8 cellular contexts compared by ENCODE assay signal in the genomic region with DNA sequence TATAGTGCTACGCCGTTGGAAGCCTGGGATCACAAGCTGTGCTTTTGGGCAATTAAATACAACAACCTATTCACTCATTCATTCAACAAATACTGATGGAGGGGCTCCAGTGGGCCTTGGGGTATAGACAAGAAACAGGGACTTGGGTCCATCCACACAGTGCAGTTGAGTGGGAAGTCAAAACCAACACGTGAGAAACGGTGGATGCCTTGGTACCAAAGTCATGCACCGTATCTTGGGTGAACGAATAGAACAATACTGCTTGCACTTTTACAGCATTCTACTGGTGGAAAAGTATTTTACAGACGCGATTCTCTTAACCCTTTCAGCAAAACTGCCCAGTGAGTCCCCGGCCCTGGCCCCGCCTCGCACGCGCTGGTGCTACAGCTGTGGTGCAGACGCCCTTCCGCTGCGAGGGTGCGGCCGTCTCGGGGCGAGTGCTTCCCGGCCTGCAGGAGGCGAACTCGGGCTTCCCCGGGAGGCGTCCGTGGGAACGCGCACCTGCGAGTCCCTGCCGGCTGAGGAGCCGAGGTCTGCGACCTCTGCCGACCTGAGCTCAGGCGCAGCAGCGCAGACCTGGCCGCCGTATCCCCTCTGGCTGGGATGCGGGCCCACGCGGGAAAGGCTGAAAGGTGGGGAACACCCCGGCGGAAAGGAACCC. TPM values are rescaled to one million over a fixed set of nuclear protein-coding genes. Genes with fewer than 3 reads are reported as not detected.
DNase-seq lines count a peak whose midpoint lies in the region; ATAC-seq lines count a peak whose summit lies in the region.

No MANE protein-coding gene starts in this region.

- peaks cover 11% of the 10 kb centered on the region; the same call in 1 of the 2 replicates for H3K4me1 ChIP-seq in HUES6 (ENCODE audit: control insufficient read depth, insufficient read depth, low read length)
- no peaks in the 10 kb centered on the region for H3K4me1 ChIP-seq in rectal smooth muscle tissue (ENCODE audit: control insufficient read depth, insufficient read depth, low read length)
- no peaks in the 10 kb centered on the region for H3K4me1 ChIP-seq in aorta (ENCODE audit: control insufficient read depth in 1 of 2, insufficient read depth in 2 of 2, low read length in 2 of 2)

- intact Hi-C loops in left ventricle myocardium superior (cut with micrococcal nuclease) (loop anchor here (10.0 kb wide), 1 partner anchor 64 kb away; no protein-coding TSS in a partner anchor), aorta (cut with DNase I) (loop anchor here (5.0 to 10.0 kb wide), 3 partner anchors 111 to 296 kb away; no protein-coding TSS in a partner anchor)

- no peaks in the 10 kb centered on the region for H3K36me3 ChIP-seq in HUES6 (ENCODE audit: control insufficient read depth, insufficient read depth, low read length)
- no peaks in the 10 kb centered on the region for H3K36me3 ChIP-seq in rectal smooth muscle tissue (ENCODE audit: control insufficient read depth, insufficient read depth, low read length)
- no peaks in the 10 kb centered on the region for H3K36me3 ChIP-seq in aorta (ENCODE audit: control insufficient read depth in 1 of 2, insufficient read depth in 2 of 2, low read length in 1 of 2)

- DNase-seq in DMS153 (lab: John Stamatoyannopoulos, UW) = peak; percentile 73
- DNase-seq in SKM-1 (lab: John Stamatoyannopoulos, UW; ENCODE audit: unreplicated experiment) = peak; percentile 21
- peak; percentile 75 for DNase-seq in activated naive CD8-positive, alpha-beta T cell treated with anti-CD3 and anti-CD28 coated beads for 36 hours
- peak; percentile 89 for DNase-seq in left ventricle myocardium superior
- DNase-seq in aorta = peak; percentile 85 to 89

- peaks cover 38% of the 10 kb centered on the region for H3K27me3 ChIP-seq in HUES6 (ENCODE audit: control insufficient read depth, insufficient read depth, low read length)
- H3K27me3 ChIP-seq in rectal smooth muscle tissue (ENCODE audit: control insufficient read depth, insufficient read depth, low read length) = no peaks in the 10 kb centered on the region
- H3K27me3 ChIP-seq in aorta (ENCODE audit: control insufficient read depth in 1 of 2, insufficient read depth in 2 of 2, low read length in 1 of 2) = no peaks in the 10 kb centered on the region

- H3K36me3 Mint-ChIP-seq in activated naive CD8-positive, alpha-beta T cell treated with anti-CD3 and anti-CD28 coated beads for 36 hours = no peaks in the 10 kb centered on the region

- WGBS in aorta, 2 donors = 5% methylated on average over 42 of the region's 42 CpGs

- H3K9ac ChIP-seq in HUES6 (ENCODE audit: low read length) = peak overlapping the region; percentile 74
- no peak overlapping the region for H3K9ac ChIP-seq in rectal smooth muscle tissue (ENCODE audit: low read length)

- H3K9me3 ChIP-seq in HUES6 (ENCODE audit: control insufficient read depth, insufficient read depth, low read depth, low read length) = no peaks in the 10 kb centered on the region
- H3K9me3 ChIP-seq in aorta (ENCODE audit: control insufficient read depth, low read length) = no peaks in the 10 kb centered on the region

- no peak overlapping the region for H3K27ac ChIP-seq in HUES6 (ENCODE audit: low read depth, low read length)
- peak overlapping the region; percentile 23 for H3K27ac ChIP-seq in rectal smooth muscle tissue (ENCODE audit: low read depth, low read length)
- no peak overlapping the region for H3K27ac ChIP-seq in aorta (ENCODE audit: low read depth in 1 of 2, low read length in 2 of 2)

- peaks cover 58% of the 10 kb centered on the region for H3K27me3 Mint-ChIP-seq in activated naive CD8-positive, alpha-beta T cell treated with anti-CD3 and anti-CD28 coated beads for 36 hours

- peak overlapping the region; percentile 95 for H3K4me3 ChIP-seq in HUES6 (ENCODE audit: low read depth, low read length)
- H3K4me3 ChIP-seq in rectal smooth muscle tissue (ENCODE audit: low read length) = peak overlapping the region; percentile 85
- peak overlapping the region; percentile 24 to 55 for H3K4me3 ChIP-seq in aorta (ENCODE audit: low read length in 2 of 2)

- peaks cover 17% of the 10 kb centered on the region for H3K4me1 Mint-ChIP-seq in activated naive CD8-positive, alpha-beta T cell treated with anti-CD3 and anti-CD28 coated beads for 36 hours

- H3K9me3 Mint-ChIP-seq in activated naive CD8-positive, alpha-beta T cell treated with anti-CD3 and anti-CD28 coated beads for 36 hours = no peaks in the 10 kb centered on the region

- ATAC-seq in GM21515 (IDR thresholded peaks at IDR 0.05; ENCODE audit: unreplicated experiment) (peak; percentile 70), left ventricle myocardium superior (peak; percentile 79), aorta (ENCODE audit: low FRiP score) (peak; percentile 91)

- no peak overlapping the region for H3K27ac Mint-ChIP-seq in activated naive CD8-positive, alpha-beta T cell treated with anti-CD3 and anti-CD28 coated beads for 36 hours

- peak overlapping the region; percentile 67 for H3K4me3 Mint-ChIP-seq in activated naive CD8-positive, alpha-beta T cell treated with anti-CD3 and anti-CD28 coated beads for 36 hours

RNA-seq across cellular contexts. Expression of a gene that starts 8.3 kb away (rescaled TPM):
- total RNA-seq in activated naive CD8-positive, alpha-beta T cell treated with anti-CD3 and anti-CD28 coated beads for 36 hours = under 1 TPM; 0.06 to 0.08 TPM
- 41.6 TPM for total RNA-seq in left ventricle myocardium superior
- 1 to 10 TPM; 1.6 to 4.3 TPM for total RNA-seq in aorta
- polyA plus RNA-seq in aorta = 1 to 10 TPM in 1 of 2 donors, under 1 TPM in 1; 0.38 to 2.1 TPM

Comparison
In these comparisons a context has a peak if more than half of its experiments do, and no peak if none do; other contexts are left out.
1. DNase-seq: peak in every context shown above with its lines; median percentile 89 in left ventricle myocardium superior; 87 in aorta; 75 in activated naive CD8-positive, alpha-beta T cell treated with anti-CD3 and anti-CD28 coated beads for 36 hours; 73 in DMS153; 21 in SKM-1.
2. H3K4me3 ChIP-seq: peak in every context shown above with its lines; median percentile 95 in HUES6; 85 in rectal smooth muscle tissue; 40 in aorta.